Comparison of ENCODE assay signal across 25 cellular contexts in genomic region chr17:65527857-65528591, GRCh38. TPM values are rescaled to one million over a fixed set of nuclear protein-coding genes. Genes with fewer than 3 reads are reported as not detected.
DNase-seq lines count a peak whose midpoint lies in the region; ATAC-seq, FAIRE-seq and TF ChIP-seq lines count a peak whose summit lies in the region.
"Had no signal": no experiment of that assay in that cellular context is flagged by ENCODE, and none has a peak within 500 bp of the region (broad histone marks: within the 10 kb centered on the region; RNA-seq: fewer than 3 reads in every experiment).

No MANE protein-coding gene starts in this region.

- H2AFZ ChIP-seq in mammary epithelial cell (ENCODE audit: low read depth, low read length) = no peak overlapping the region

- H3K27me3 ChIP-seq in RWPE2 (ENCODE audit: insufficient read depth, poor library complexity, severe bottlenecking) (no peaks in the 10 kb centered on the region), small intestine (ENCODE audit: control insufficient read depth in 2 of 2, insufficient read depth in 2 of 2, low read length in 2 of 2) (no peaks in the 10 kb centered on the region), mammary epithelial cell (ENCODE audit: insufficient read depth, low read length) (no peaks in the 10 kb centered on the region)

- H3K9ac ChIP-seq in mammary epithelial cell (ENCODE audit: insufficient read depth, low read length) = no peak overlapping the region

- in situ Hi-C loops in mammary epithelial cell (cut with MboI; ENCODE audit: low sequenced_read_pairs in 2 of 2) = no loop called here

- no peak for TF ChIP-seq CTCF in RWPE2 (IDR thresholded peaks at IDR 0.05; ENCODE audit: poor library complexity, severe bottlenecking)
- TF ChIP-seq CTCF in mammary epithelial cell (conservative IDR thresholded peaks at IDR 0.05 in 1 of 2, IDR thresholded peaks at IDR 0.05 in 1 of 2; ENCODE audit: extremely low read depth in 1 of 2, insufficient read depth in 1 of 2, low read depth in 1 of 2, low read length in 2 of 2) = no peak
- no peak for TF ChIP-seq CTCF in GM20000 (IDR thresholded peaks at IDR 0.05; ENCODE audit: extremely low read depth, missing control alignments)

- intact Hi-C loops in left colon (cut with DNase I, micrococcal nuclease) (no loop called here), mammary epithelial cell (cut with micrococcal nuclease) (no loop called here)

- H3K36me3 ChIP-seq in RWPE2 (ENCODE audit: low read depth) (no peaks in the 10 kb centered on the region), small intestine (ENCODE audit: control insufficient read depth in 2 of 2, insufficient read depth in 2 of 2, low read length in 2 of 2) (no peaks in the 10 kb centered on the region), mammary epithelial cell (ENCODE audit: insufficient read depth, low read length) (no peaks in the 10 kb centered on the region)

- H3K27ac Mint-ChIP-seq in activated T-cell treated with anti-CD3 and anti-CD28 coated beads, Interleukin-2, amount 50 U/mL, for 24 hours = no peak overlapping the region
- H3K27ac Mint-ChIP-seq: CD14-positive monocyte had no signal

- H3K4me1 ChIP-seq in RWPE2 (ENCODE audit: insufficient read depth, poor library complexity, severe bottlenecking) (no peaks in the 10 kb centered on the region), small intestine (ENCODE audit: control insufficient read depth in 2 of 2, insufficient read depth in 1 of 2, low read depth in 1 of 2, low read length in 1 of 2) (peaks cover 9 to 18% of the 10 kb centered on the region in 2 donors), mammary epithelial cell (ENCODE audit: insufficient read depth, low read length) (no peaks in the 10 kb centered on the region)

- H3K4me3 Mint-ChIP-seq in activated T-cell treated with anti-CD3 and anti-CD28 coated beads, Interleukin-2, amount 50 U/mL, for 24 hours = no peak overlapping the region
- no peak overlapping the region for H3K4me3 Mint-ChIP-seq in activated T-cell treated with anti-CD3 and anti-CD28 coated beads, Interleukin-2, amount 50 U/mL, for 4 hours
- H3K4me3 Mint-ChIP-seq: CD14-positive monocyte had no signal

- no peak for ATAC-seq in activated T-cell treated with anti-CD3 and anti-CD28 coated beads, Interleukin-2, amount 50 U/mL, for 4 hours
- no peak for ATAC-seq in RWPE2 (ENCODE audit: low read depth)
- ATAC-seq in left colon = peak; percentile 16
- no peak for ATAC-seq in HG03439 (IDR thresholded peaks at IDR 0.05; ENCODE audit: unreplicated experiment)
- ATAC-seq: SK-N-SH treated with all-trans-retinoic acid at 6 μM for 48 hours had no signal

- no peaks in the 10 kb centered on the region for H3K9me3 Mint-ChIP-seq in activated T-cell treated with anti-CD3 and anti-CD28 coated beads, Interleukin-2, amount 50 U/mL, for 24 hours
- H3K9me3 Mint-ChIP-seq in activated T-cell treated with anti-CD3 and anti-CD28 coated beads, Interleukin-2, amount 50 U/mL, for 4 hours = no peaks in the 10 kb centered on the region

- no peak for FAIRE-seq in small intestine (lab: Jason Lieb, UNC)
- FAIRE-seq: G401.6, GM19239, RCC 7860 had no signal

- H3K27ac ChIP-seq in RWPE2 (ENCODE audit: poor library complexity, severe bottlenecking) (no peak overlapping the region), small intestine (ENCODE audit: low read depth in 1 of 2, low read length in 1 of 2) (no peak overlapping the region), mammary epithelial cell (ENCODE audit: insufficient read depth, low read depth, low read length) (no peak overlapping the region)
- H3K27ac ChIP-seq: 22Rv1 had no signal

- H3K9me3 ChIP-seq in RWPE2 (ENCODE audit: severe bottlenecking) = no peaks in the 10 kb centered on the region
- H3K9me3 ChIP-seq in small intestine (ENCODE audit: control insufficient read depth, low read depth) = no peaks in the 10 kb centered on the region
- no peaks in the 10 kb centered on the region for H3K9me3 ChIP-seq in mammary epithelial cell (replicated peaks; ENCODE audit: insufficient read depth, low read length)

- no peaks in the 10 kb centered on the region for H4K20me1 ChIP-seq in mammary epithelial cell (ENCODE audit: insufficient read depth, low read length)

- no peaks in the 10 kb centered on the region for H3K79me2 ChIP-seq in mammary epithelial cell (ENCODE audit: insufficient read depth, low read length)

- 20 to 70% (median 42%) methylated on average over 16 of the region's 16 CpGs for WGBS in small intestine, 3 donors
- WGBS in mammary epithelial cell (ENCODE audit: low coverage, missing lambda C conversion rate) = 62% methylated on average over 11 of the region's 16 CpGs

- dilution Hi-C loops in mammary epithelial cell (cut with HindIII; ENCODE audit: low sequenced_read_pairs) = no loop called here

- no peak overlapping the region for H3K4me3 ChIP-seq in RWPE2 (ENCODE audit: severe bottlenecking)
- H3K4me3 ChIP-seq in small intestine (ENCODE audit: low read depth in 1 of 2, low read length in 2 of 2) = no peak overlapping the region
- no peak overlapping the region for H3K4me3 ChIP-seq in mammary epithelial cell (replicated peaks in 1 of 3; ENCODE audit: insufficient read depth in 1 of 3, low read depth in 2 of 3, low read length in 3 of 3)

- peak; percentile 20 for DNase-seq in activated T-cell treated with anti-CD3 and anti-CD28 coated beads, Interleukin-2, amount 50 U/mL, for 24 hours
- DNase-seq in activated T-cell treated with anti-CD3 and anti-CD28 coated beads, Interleukin-2, amount 50 U/mL, for 4 hours = no peak
- DNase-seq in RWPE2 (ENCODE audit: low spot score) (peak; percentile 38), left colon (no peak), small intestine (peak; percentile 53), mammary epithelial cell (no peak), GM20000 (ENCODE audit: low spot score) (no peak)
- DNase-seq: AML-193, DMS 273 treated with DMSO at 0.1 percent for 48 hours, GOT3, KG1, MV-4-11, NCI-H1417, NCI-H187 treated with DMSO at 0.1 percent for 48 hours, NCI-H2227 treated with DMSO at 0.1 percent for 48 hours, NCI-H510A treated with DMSO at 0.1 percent for 48 hours, NCI-H774, SIG-M5 had no signal

- no peaks in the 10 kb centered on the region for H3K27me3 Mint-ChIP-seq in activated T-cell treated with anti-CD3 and anti-CD28 coated beads, Interleukin-2, amount 50 U/mL, for 24 hours
- H3K27me3 Mint-ChIP-seq in activated T-cell treated with anti-CD3 and anti-CD28 coated beads, Interleukin-2, amount 50 U/mL, for 4 hours (ENCODE audit: low read depth) = no peaks in the 10 kb centered on the region

- H3K36me3 Mint-ChIP-seq in activated T-cell treated with anti-CD3 and anti-CD28 coated beads, Interleukin-2, amount 50 U/mL, for 24 hours (ENCODE audit: low read depth) = peaks cover 33% of the 10 kb centered on the region
- H3K36me3 Mint-ChIP-seq in activated T-cell treated with anti-CD3 and anti-CD28 coated beads, Interleukin-2, amount 50 U/mL, for 4 hours (ENCODE audit: insufficient read depth) = peaks cover 24% of the 10 kb centered on the region
- H3K36me3 Mint-ChIP-seq: CD14-positive monocyte had no signal

- H3K4me2 ChIP-seq in mammary epithelial cell (ENCODE audit: insufficient read depth, low read depth, low read length) = no peak overlapping the region

- CTCF ChIA-PET in mammary epithelial cell (lab: Charles Lee; ENCODE audit: low non-redundant PET) = no interaction called here

- peaks cover 25% of the 10 kb centered on the region for H3K4me1 Mint-ChIP-seq in activated T-cell treated with anti-CD3 and anti-CD28 coated beads, Interleukin-2, amount 50 U/mL, for 24 hours (ENCODE audit: low read depth)
- peaks cover 16% of the 10 kb centered on the region for H3K4me1 Mint-ChIP-seq in activated T-cell treated with anti-CD3 and anti-CD28 coated beads, Interleukin-2, amount 50 U/mL, for 4 hours (ENCODE audit: low read depth)
- H3K4me1 Mint-ChIP-seq: CD14-positive monocyte had no signal

- no TSS peak for BruUV-seq in mammary epithelial cell (replicated peaks; lab: Mats Ljungman, UMichigan)

RNA-seq across cellular contexts. Expression of gene AXIN2, which starts 33.4 kb away (rescaled TPM):
- total RNA-seq in activated T-cell treated with anti-CD3 and anti-CD28 coated beads, Interleukin-2, amount 50 U/mL, for 4 hours = 10 to 100 TPM in 2 of 3 donors, 1 to 10 TPM in 1; 8.4 to 13.4 (median 11.9) TPM
- total RNA-seq in left colon (10 to 100 TPM; 27.0 to 46.5 TPM), mammary epithelial cell (under 1 TPM; 0.14 to 0.67 TPM)
- polyA plus RNA-seq in small intestine (1 to 10 TPM in 2 of 3 donors, under 1 TPM in 1; 0.89 to 9.9 (median 2.2) TPM), mammary epithelial cell (0.01 TPM)
- polyA minus RNA-seq in mammary epithelial cell = not detected

Comparison
In these comparisons a context has a peak if more than half of its experiments do, and no peak if none do; other contexts are left out.
1. DNase-seq: peak in activated T-cell treated with anti-CD3 and anti-CD28 coated beads, Interleukin-2, amount 50 U/mL, for 24 hours (single experiment), RWPE2 (single experiment) and small intestine (single experiment); none in activated T-cell treated with anti-CD3 and anti-CD28 coated beads, Interleukin-2, amount 50 U/mL, for 4 hours (single experiment), left colon (0 of 2), mammary epithelial cell (single experiment) and GM20000 (single experiment).
2. RNA of gene AXIN2, which starts 33.4 kb away (total RNA-seq): 27.0 to 46.5 TPM in left colon and 8.4 to 13.4 TPM in activated T-cell treated with anti-CD3 and anti-CD28 coated beads, Interleukin-2, amount 50 U/mL, for 4 hours; 0.14 to 0.67 TPM in mammary epithelial cell; every median in the first group is over 4 times any median in the second.